15 cellular contexts compared by ENCODE assay signal in genomic region chr9:109683521-109683920, GRCh38.
"Had no signal": no experiment of that assay in that cellular context is flagged by ENCODE, and none has a peak within 500 bp of the region (broad histone marks: within the 10 kb centered on the region; RNA-seq: fewer than 3 reads in every experiment).

No MANE protein-coding gene starts in this region.

- DNase-seq: activated CD4-positive, alpha-beta T cell treated with anti-CD3 and anti-CD28 coated beads, Interleukin-2, amount 50 U/mL, for 4 hours; activated CD4-positive, CD25-positive, alpha-beta regulatory T cell treated with anti-CD3 and anti-CD28 coated beads, Interleukin-2, amount 50 U/mL, for 72 hours; activated CD8-positive, alpha-beta memory T cell treated with anti-CD3 and anti-CD28 coated beads, Interleukin-2, amount 10 ng/mL, durations not matched to agents 7 days and 5 days; activated effector memory CD4-positive, alpha-beta T cell treated with anti-CD3 and anti-CD28 coated beads, Interleukin-2, amount 50 U/mL, for 16 hours; activated T-cell treated with anti-CD3 and anti-CD28 coated beads, Interleukin-2, amount 50 U/mL, for 24 hours; esophagus squamous epithelium; left ventricle myocardium inferior; mesendoderm; nephron progenitor cell; stimulated activated naive CD8-positive, alpha-beta T cell treated with anti-CD3 and anti-CD28 coated beads, Interleukin-15, Interleukin-2, amounts not matched to agents 100 U/mL and 50 U/mL, for 24 hours; T-helper 2 cell; upper lobe of right lung had no signal

- H3K4me1 Mint-ChIP-seq: activated CD8-positive, alpha-beta memory T cell treated with anti-CD3 and anti-CD28 coated beads, Interleukin-2, amount 10 ng/mL, durations not matched to agents 7 days and 5 days; nephron progenitor cell had no signal

- H3K4me3 Mint-ChIP-seq: activated CD8-positive, alpha-beta memory T cell treated with anti-CD3 and anti-CD28 coated beads, Interleukin-2, amount 10 ng/mL, durations not matched to agents 7 days and 5 days; activated naive CD8-positive, alpha-beta T cell; activated T-cell treated with anti-CD3 and anti-CD28 coated beads, Interleukin-2, amount 50 U/mL, for 24 hours; nephron progenitor cell had no signal

- H3K27me3 ChIP-seq: cardiac muscle cell, upper lobe of right lung had no signal

- H3K36me3 Mint-ChIP-seq: activated CD8-positive, alpha-beta memory T cell treated with anti-CD3 and anti-CD28 coated beads, Interleukin-2, amount 10 ng/mL, durations not matched to agents 7 days and 5 days; activated naive CD8-positive, alpha-beta T cell had no signal

- H3K36me3 ChIP-seq: cardiac muscle cell, esophagus squamous epithelium, left ventricle myocardium inferior, upper lobe of right lung had no signal

- ATAC-seq: activated CD8-positive, alpha-beta memory T cell treated with anti-CD3 and anti-CD28 coated beads, Interleukin-2, amount 10 ng/mL, durations not matched to agents 7 days and 5 days; sciatic nerve; stimulated activated naive CD8-positive, alpha-beta T cell treated with anti-CD3 and anti-CD28 coated beads, Interleukin-15, Interleukin-2, amounts not matched to agents 100 U/mL and 50 U/mL, for 24 hours; upper lobe of right lung had no signal

- H3K27ac ChIP-seq: cardiac muscle cell, esophagus squamous epithelium, left ventricle myocardium inferior, upper lobe of right lung had no signal

- H3K27me3 Mint-ChIP-seq: activated CD8-positive, alpha-beta memory T cell treated with anti-CD3 and anti-CD28 coated beads, Interleukin-2, amount 10 ng/mL, durations not matched to agents 7 days and 5 days; activated T-cell treated with anti-CD3 and anti-CD28 coated beads, Interleukin-2, amount 50 U/mL, for 24 hours had no signal

- H3K9me3 ChIP-seq: esophagus squamous epithelium had no signal

- H3K4me1 ChIP-seq: esophagus squamous epithelium, left ventricle myocardium inferior, upper lobe of right lung had no signal

- H3K27ac Mint-ChIP-seq: activated CD8-positive, alpha-beta memory T cell treated with anti-CD3 and anti-CD28 coated beads, Interleukin-2, amount 10 ng/mL, durations not matched to agents 7 days and 5 days; activated naive CD8-positive, alpha-beta T cell; activated T-cell treated with anti-CD3 and anti-CD28 coated beads, Interleukin-2, amount 50 U/mL, for 24 hours; nephron progenitor cell had no signal

- H3K4me3 ChIP-seq: cardiac muscle cell, esophagus squamous epithelium, left ventricle myocardium inferior, upper lobe of right lung had no signal
